In genomic region chr7:2232766-2233520, GRCh38 we compare ENCODE assay signal across 1 cellular context.
A peak's percentile ranks its signal among the peaks of the same experiment; 100 is the strongest.
TF ChIP-seq lines count a peak whose summit lies in the region.

Gene MAD1L1 (minus strand): TSS chr7:2232945. CDS start chr7:2230133, 2,812 bp downstream.

TF ChIP-seq in WTC11, 78 proteins besides CTCF, POLR2A, EP300 and RAD21 (continued from another document and continues in another):
- TF ChIP-seq KAT7 (CRISPR knock-in tag; IDR thresholded peaks at IDR 0.05; ENCODE audit: borderline replicate concordance) = no peak
- TF ChIP-seq, protein P1, sequence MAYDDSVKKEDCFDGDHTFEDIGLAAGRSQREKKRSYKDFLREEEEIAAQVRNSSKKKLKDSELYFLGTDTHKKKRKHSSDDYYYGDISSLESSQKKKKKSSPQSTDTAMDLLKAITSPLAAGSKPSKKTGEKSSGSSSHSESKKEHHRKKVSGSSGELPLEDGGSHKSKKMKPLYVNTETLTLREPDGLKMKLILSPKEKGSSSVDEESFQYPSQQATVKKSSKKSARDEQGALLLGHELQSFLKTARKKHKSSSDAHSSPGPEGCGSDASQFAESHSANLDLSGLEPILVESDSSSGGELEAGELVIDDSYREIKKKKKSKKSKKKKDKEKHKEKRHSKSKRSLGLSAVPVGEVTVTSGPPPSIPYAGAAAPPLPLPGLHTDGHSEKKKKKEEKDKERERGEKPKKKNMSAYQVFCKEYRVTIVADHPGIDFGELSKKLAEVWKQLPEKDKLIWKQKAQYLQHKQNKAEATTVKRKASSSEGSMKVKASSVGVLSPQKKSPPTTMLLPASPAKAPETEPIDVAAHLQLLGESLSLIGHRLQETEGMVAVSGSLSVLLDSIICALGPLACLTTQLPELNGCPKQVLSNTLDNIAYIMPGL (CRISPR knock-in tag; IDR thresholded peaks at IDR 0.05) = peak; percentile 77; the same call in 1 of the 2 replicates
- 0 out of 2 replicates have a peak, but pooled peaks have one; percentile 53 for TF ChIP-seq CREM (CRISPR knock-in tag; IDR thresholded peaks at IDR 0.05)
- no peak for TF ChIP-seq JAZF1 (CRISPR knock-in tag; IDR thresholded peaks at IDR 0.05)
- no peak for TF ChIP-seq ETV6 (CRISPR knock-in tag; IDR thresholded peaks at IDR 0.05)
- no peak for TF ChIP-seq AFF4 (CRISPR knock-in tag; IDR thresholded peaks at IDR 0.05; ENCODE audit: borderline replicate concordance)
- TF ChIP-seq, protein P2, sequence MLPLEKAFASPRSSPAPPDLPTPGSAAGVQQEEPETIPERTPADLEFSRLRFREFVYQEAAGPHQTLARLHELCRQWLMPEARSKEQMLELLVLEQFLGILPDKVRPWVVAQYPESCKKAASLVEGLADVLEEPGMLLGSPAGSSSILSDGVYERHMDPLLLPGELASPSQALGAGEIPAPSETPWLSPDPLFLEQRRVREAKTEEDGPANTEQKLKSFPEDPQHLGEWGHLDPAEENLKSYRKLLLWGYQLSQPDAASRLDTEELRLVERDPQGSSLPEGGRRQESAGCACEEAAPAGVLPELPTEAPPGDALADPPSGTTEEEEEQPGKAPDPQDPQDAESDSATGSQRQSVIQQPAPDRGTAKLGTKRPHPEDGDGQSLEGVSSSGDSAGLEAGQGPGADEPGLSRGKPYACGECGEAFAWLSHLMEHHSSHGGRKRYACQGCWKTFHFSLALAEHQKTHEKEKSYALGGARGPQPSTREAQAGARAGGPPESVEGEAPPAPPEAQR (CRISPR knock-in tag; IDR thresholded peaks at IDR 0.05) = no peak
- no peak for TF ChIP-seq ZNF232 (CRISPR knock-in tag; IDR thresholded peaks at IDR 0.05)
- TF ChIP-seq AR (CRISPR knock-in tag; IDR thresholded peaks at IDR 0.05) = no peak
- TF ChIP-seq ZNF416 (CRISPR knock-in tag; IDR thresholded peaks at IDR 0.05) = peak; percentile 68; the same call in 1 of the 2 replicates
- 0 out of 2 replicates have a peak, but pooled peaks have one; percentile 58 for TF ChIP-seq FOXP4 (CRISPR knock-in tag; IDR thresholded peaks at IDR 0.05)
- no peak for TF ChIP-seq ATF2 (CRISPR knock-in tag; IDR thresholded peaks at IDR 0.05; ENCODE audit: borderline replicate concordance, low read depth)
- TF ChIP-seq, protein P3, sequence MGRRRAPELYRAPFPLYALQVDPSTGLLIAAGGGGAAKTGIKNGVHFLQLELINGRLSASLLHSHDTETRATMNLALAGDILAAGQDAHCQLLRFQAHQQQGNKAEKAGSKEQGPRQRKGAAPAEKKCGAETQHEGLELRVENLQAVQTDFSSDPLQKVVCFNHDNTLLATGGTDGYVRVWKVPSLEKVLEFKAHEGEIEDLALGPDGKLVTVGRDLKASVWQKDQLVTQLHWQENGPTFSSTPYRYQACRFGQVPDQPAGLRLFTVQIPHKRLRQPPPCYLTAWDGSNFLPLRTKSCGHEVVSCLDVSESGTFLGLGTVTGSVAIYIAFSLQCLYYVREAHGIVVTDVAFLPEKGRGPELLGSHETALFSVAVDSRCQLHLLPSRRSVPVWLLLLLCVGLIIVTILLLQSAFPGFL (CRISPR knock-in tag; IDR thresholded peaks at IDR 0.05; ENCODE audit: borderline replicate concordance) = no peak
- TF ChIP-seq SOX15 (CRISPR knock-in tag; IDR thresholded peaks at IDR 0.05) = no peak
- no peak for TF ChIP-seq RELA (CRISPR knock-in tag; IDR thresholded peaks at IDR 0.05; ENCODE audit: borderline replicate concordance)
- peak; percentile 71 for TF ChIP-seq FOXK1 (CRISPR knock-in tag; IDR thresholded peaks at IDR 0.05)
- TF ChIP-seq RORB (CRISPR knock-in tag; IDR thresholded peaks at IDR 0.05) = no peak
- peak; percentile 57 for TF ChIP-seq SP1 (CRISPR knock-in tag; conservative IDR thresholded peaks at IDR 0.05)
- 0 out of 2 replicates have a peak, but pooled peaks have one; percentile 27 for TF ChIP-seq NFATC4 (CRISPR knock-in tag; IDR thresholded peaks at IDR 0.05)
- TF ChIP-seq ARID4B (CRISPR knock-in tag; IDR thresholded peaks at IDR 0.05; ENCODE audit: borderline replicate concordance) = no peak
- 0 out of 2 replicates have a peak, but pooled peaks have one; percentile 48 for TF ChIP-seq PRRX2 (CRISPR knock-in tag; IDR thresholded peaks at IDR 0.05)
- no peak for TF ChIP-seq CBFB (CRISPR knock-in tag; IDR thresholded peaks at IDR 0.05; ENCODE audit: low read depth)
- TF ChIP-seq MAX (CRISPR knock-in tag; IDR thresholded peaks at IDR 0.05) = peak; percentile 71
- no peak for TF ChIP-seq ZNF396 (CRISPR knock-in tag; IDR thresholded peaks at IDR 0.05; ENCODE audit: borderline replicate concordance)
- TF ChIP-seq ZNF121 (CRISPR knock-in tag; IDR thresholded peaks at IDR 0.05) = no peak
- no peak for TF ChIP-seq ATF3 (CRISPR knock-in tag; conservative IDR thresholded peaks at IDR 0.05)
- TF ChIP-seq NR1H2 (CRISPR knock-in tag; IDR thresholded peaks at IDR 0.05) = no peak
- TF ChIP-seq ZBTB43 (CRISPR knock-in tag; IDR thresholded peaks at IDR 0.05) = no peak
- TF ChIP-seq NR3C1 (CRISPR knock-in tag; conservative IDR thresholded peaks at IDR 0.05; ENCODE audit: low read depth) = no peak
- no peak for TF ChIP-seq ZNF219 (CRISPR knock-in tag; IDR thresholded peaks at IDR 0.05; ENCODE audit: borderline replicate concordance)
